9 cellular contexts compared by ENCODE assay signal in genomic region chr11:32761774-32762173, GRCh38. TPM values are rescaled to one million over a fixed set of nuclear protein-coding genes. Genes with fewer than 3 reads are reported as not detected.
"Had no signal": no experiment of that assay in that cellular context is flagged by ENCODE, and none has a peak within 500 bp of the region (broad histone marks: within the 10 kb centered on the region; RNA-seq: fewer than 3 reads in every experiment).

No MANE protein-coding gene starts in this region.

RNA-seq across cellular contexts. Expression of gene CCDC73, which starts 32.7 kb away (rescaled TPM):
- total RNA-seq: activated naive CD4-positive, alpha-beta T cell treated with anti-CD3 and anti-CD28 coated beads for 36 hours; activated T-cell treated with anti-CD3 and anti-CD28 coated beads, Interleukin-2, amount 50 U/mL, for 72 hours; aorta; ascending aorta; astrocyte; bronchial epithelial cell; cardiac muscle cell; cardiac septum; chondrocyte had no signal
- polyA plus RNA-seq: aorta had no signal
